23 cellular contexts compared by ENCODE assay signal in genomic region chr6:154673919-154674318, GRCh38.
"Had no signal": no experiment of that assay in that cellular context is flagged by ENCODE, and none has a peak within 500 bp of the region (broad histone marks: within the 10 kb centered on the region; RNA-seq: fewer than 3 reads in every experiment).

No MANE protein-coding gene starts in this region.

- DNase-seq: cortex of kidney; dorsolateral prefrontal cortex; effector CD4-positive, alpha-beta T cell; foreskin fibroblast; gastrocnemius medialis; left ventricle myocardium superior; lower lobe of right lung; nucleus accumbens; ovary; posterior cingulate gyrus; psoas muscle; right cardiac atrium; sigmoid colon; stimulated activated CD4-positive, alpha-beta T cell treated with anti-CD3 and anti-CD28 coated beads, Interleukin-2, amount 100 ng/mL, for 24 hours; stimulated activated CD4-positive, alpha-beta T cell treated with anti-CD3 and anti-CD28 coated beads, Interleukin-4, amount 100 ng/mL, for 24 hours; stimulated activated naive CD4-positive, alpha-beta T cell treated with Interleukin-2 at 50 U/mL for 16 hours; stomach; thyroid gland; trophoblast cell had no signal

- H3K27ac Mint-ChIP-seq: nephron; stimulated activated effector memory CD8-positive, alpha-beta T cell treated with anti-CD3 and anti-CD28 coated beads, Interleukin-12 subunit alpha, Interleukin-12 subunit beta, amount 100 ng/mL, for 72 hours had no signal

- H3K4me3 ChIP-seq: dorsolateral prefrontal cortex, gastrocnemius medialis, lower lobe of right lung, ovary, psoas muscle, sigmoid colon, stomach, thyroid gland, vagina had no signal

- H3K4me1 ChIP-seq: gastrocnemius medialis, lower lobe of right lung, psoas muscle, stomach, thyroid gland, vagina had no signal

- H3K9me3 ChIP-seq: gastrocnemius medialis, lower lobe of right lung, ovary, psoas muscle, sigmoid colon, stomach, thyroid gland, vagina had no signal

- H3K9me3 Mint-ChIP-seq: nephron; stimulated activated effector memory CD8-positive, alpha-beta T cell treated with anti-CD3 and anti-CD28 coated beads, Interleukin-12 subunit alpha, Interleukin-12 subunit beta, amount 100 ng/mL, for 72 hours had no signal

- H3K4me1 Mint-ChIP-seq: nephron; stimulated activated effector memory CD8-positive, alpha-beta T cell treated with anti-CD3 and anti-CD28 coated beads, Interleukin-12 subunit alpha, Interleukin-12 subunit beta, amount 100 ng/mL, for 72 hours had no signal

- H3K36me3 ChIP-seq: gastrocnemius medialis, lower lobe of right lung, ovary, sigmoid colon, stomach, thyroid gland, vagina had no signal

- H3K27ac ChIP-seq: dorsolateral prefrontal cortex, gastrocnemius medialis, lower lobe of right lung, ovary, psoas muscle, sigmoid colon, stomach, thyroid gland, vagina had no signal

- ATAC-seq: esophagus mucosa; gastrocnemius medialis; left ventricle myocardium superior; lower lobe of right lung; psoas muscle; right cardiac atrium; stimulated activated effector memory CD8-positive, alpha-beta T cell treated with anti-CD3 and anti-CD28 coated beads, Interleukin-12 subunit alpha, Interleukin-12 subunit beta, amount 100 ng/mL, for 72 hours had no signal

- H3K4me3 Mint-ChIP-seq: nephron; stimulated activated effector memory CD8-positive, alpha-beta T cell treated with anti-CD3 and anti-CD28 coated beads, Interleukin-12 subunit alpha, Interleukin-12 subunit beta, amount 100 ng/mL, for 72 hours had no signal

- H3K27me3 ChIP-seq: dorsolateral prefrontal cortex, gastrocnemius medialis, ovary, sigmoid colon, stomach, thyroid gland, vagina had no signal

- H3K36me3 Mint-ChIP-seq: stimulated activated effector memory CD8-positive, alpha-beta T cell treated with anti-CD3 and anti-CD28 coated beads, Interleukin-12 subunit alpha, Interleukin-12 subunit beta, amount 100 ng/mL, for 72 hours had no signal
